ENCODE assay signal across 9 cellular contexts in genomic region chr5:32707394-32707997, GRCh38. TPM values are rescaled to one million over a fixed set of nuclear protein-coding genes. Genes with fewer than 3 reads are reported as not detected.
DNase-seq lines count a peak whose midpoint lies in the region; ATAC-seq and TF ChIP-seq lines count a peak whose summit lies in the region.
"Had no signal": no experiment of that assay in that cellular context is flagged by ENCODE, and none has a peak within 500 bp of the region (broad histone marks: within the 10 kb centered on the region; RNA-seq: fewer than 3 reads in every experiment).

No MANE protein-coding gene starts in this region.

- H3K36me3 Mint-ChIP-seq in natural killer cell = no peaks in the 10 kb centered on the region
- no peaks in the 10 kb centered on the region for H3K36me3 Mint-ChIP-seq in natural killer cell treated with Interleukin-12 subunit alpha and Interleukin-12 subunit beta and Interleukin-15 and Interleukin-18, amount 100 ng/mL, for 72 hours

- DNase-seq in natural killer cell = no peak
- no peak for DNase-seq in natural killer cell treated with Interleukin-12 subunit alpha and Interleukin-12 subunit beta and Interleukin-15 and Interleukin-18, amount 100 ng/mL, for 72 hours (ENCODE audit: low spot score)
- DNase-seq in RWPE2 (ENCODE audit: low spot score) = no peak
- peak in 1 of 2 donors; percentile 15 for DNase-seq in foreskin keratinocyte
- no peak for DNase-seq in HuH-7.5 (ENCODE audit: low spot score)

- no peak overlapping the region for H3K4me3 ChIP-seq in RWPE2 (ENCODE audit: severe bottlenecking)
- H3K4me3 ChIP-seq: SJSA1 had no signal

- peaks cover 13% of the 10 kb centered on the region for H3K27me3 ChIP-seq in RWPE2 (ENCODE audit: insufficient read depth, poor library complexity, severe bottlenecking)
- H3K27me3 ChIP-seq in foreskin keratinocyte = peaks cover 31% of the 10 kb centered on the region
- H3K27me3 ChIP-seq: SJSA1 had no signal

- H3K9me3 ChIP-seq in RWPE2 (ENCODE audit: severe bottlenecking) = no peaks in the 10 kb centered on the region
- H3K9me3 ChIP-seq: SJSA1 had no signal

- H3K36me3 ChIP-seq in RWPE2 (ENCODE audit: low read depth) = no peaks in the 10 kb centered on the region
- H3K36me3 ChIP-seq: SJSA1 had no signal

- no peaks in the 10 kb centered on the region for H3K9me3 Mint-ChIP-seq in natural killer cell
- H3K9me3 Mint-ChIP-seq in natural killer cell treated with Interleukin-12 subunit alpha and Interleukin-12 subunit beta and Interleukin-15 and Interleukin-18, amount 100 ng/mL, for 72 hours = no peaks in the 10 kb centered on the region

- H3K4me3 Mint-ChIP-seq in natural killer cell = peak overlapping the region; percentile 59
- no peak overlapping the region for H3K4me3 Mint-ChIP-seq in natural killer cell treated with Interleukin-12 subunit alpha and Interleukin-12 subunit beta and Interleukin-15 and Interleukin-18, amount 100 ng/mL, for 72 hours

- no peak overlapping the region for H3K27ac Mint-ChIP-seq in natural killer cell
- no peak overlapping the region for H3K27ac Mint-ChIP-seq in natural killer cell treated with Interleukin-12 subunit alpha and Interleukin-12 subunit beta and Interleukin-15 and Interleukin-18, amount 100 ng/mL, for 72 hours

- peaks cover 29 to 36% of the 10 kb centered on the region in 2 donors for H3K4me1 Mint-ChIP-seq in natural killer cell
- peaks cover 11 to 15% of the 10 kb centered on the region in 2 donors for H3K4me1 Mint-ChIP-seq in natural killer cell treated with Interleukin-12 subunit alpha and Interleukin-12 subunit beta and Interleukin-15 and Interleukin-18, amount 100 ng/mL, for 72 hours (ENCODE audit: low read depth in 2 of 2)

- TF ChIP-seq CTCF in natural killer cell (IDR thresholded peaks at IDR 0.05) (peak; percentile 45), RWPE2 (IDR thresholded peaks at IDR 0.05; ENCODE audit: poor library complexity, severe bottlenecking) (peak; percentile 88), foreskin keratinocyte (conservative IDR thresholded peaks at IDR 0.05) (peak; percentile 71)

- peaks cover 41 to 54% of the 10 kb centered on the region in 2 donors for H3K27me3 Mint-ChIP-seq in natural killer cell (ENCODE audit: low read depth in 2 of 2)
- H3K27me3 Mint-ChIP-seq in natural killer cell treated with Interleukin-12 subunit alpha and Interleukin-12 subunit beta and Interleukin-15 and Interleukin-18, amount 100 ng/mL, for 72 hours = peaks cover 24 to 35% of the 10 kb centered on the region in 2 donors

- intact Hi-C loops in natural killer cell (cut with micrococcal nuclease) = no loop called here

- H3K4me1 ChIP-seq in RWPE2 (ENCODE audit: insufficient read depth, poor library complexity, severe bottlenecking) (no peaks in the 10 kb centered on the region), foreskin keratinocyte (no peaks in the 10 kb centered on the region)

- ATAC-seq in natural killer cell (no peak), RWPE2 (ENCODE audit: low read depth) (no peak), foreskin keratinocyte (no peak), HG03159 (IDR thresholded peaks at IDR 0.05; ENCODE audit: unreplicated experiment) (no peak), HG02852 (IDR thresholded peaks at IDR 0.05; ENCODE audit: unreplicated experiment) (no peak), HG03095 (IDR thresholded peaks at IDR 0.05; ENCODE audit: unreplicated experiment) (no peak)
- ATAC-seq in natural killer cell treated with Interleukin-12 subunit alpha and Interleukin-12 subunit beta and Interleukin-15 and Interleukin-18, amount 100 ng/mL, for 72 hours = no peak

- H3K27ac ChIP-seq in RWPE2 (ENCODE audit: poor library complexity, severe bottlenecking) (no peak overlapping the region), foreskin keratinocyte (no peak overlapping the region)
- H3K27ac ChIP-seq: SJSA1 had no signal

RNA-seq across cellular contexts. Expression of gene NPR3, which starts 3.6 kb away (rescaled TPM):
- under 1 TPM in 1 of 3 donors, not detected in 2; 0.23 TPM for total RNA-seq in natural killer cell
- total RNA-seq in natural killer cell treated with Interleukin-12 subunit alpha and Interleukin-12 subunit beta and Interleukin-15 and Interleukin-18, amount 100 ng/mL, for 72 hours = under 1 TPM in 1 of 2 donors, not detected in 1; 0.10 TPM
- total RNA-seq in foreskin keratinocyte = not detected in 2 replicates
- not detected in 2 replicates for polyA plus RNA-seq in foreskin keratinocyte
